ENCODE assay signal across 8 cellular contexts in genomic region chr11:44556735-44557409, GRCh38. TPM values are rescaled to one million over a fixed set of nuclear protein-coding genes. Genes with fewer than 3 reads are reported as not detected.
DNase-seq lines count a peak whose midpoint lies in the region; ATAC-seq and TF ChIP-seq lines count a peak whose summit lies in the region.

No MANE protein-coding gene starts in this region.

- no peak overlapping the region for H3K27ac ChIP-seq in gastroesophageal sphincter

- intact Hi-C loops in posterior cingulate gyrus (cut with DNase I): loop anchor here (1.0 to 5.0 kb wide), 3 partner anchors 60 to 354 kb away; partner anchors contain the start of gene TSPAN18

- no peaks in the 10 kb centered on the region for H3K27me3 ChIP-seq in gastroesophageal sphincter

- WGBS in gastroesophageal sphincter (ENCODE audit: low coverage in 1 of 2), 2 donors: 27 to 46% methylated on average over 4 to 9 of the region's 11 CpGs

- ATAC-seq in HG02981 (IDR thresholded peaks at IDR 0.05; ENCODE audit: unreplicated experiment) (peak; percentile 35), gastroesophageal sphincter (peak; percentile 46)

- H3K9me3 ChIP-seq in gastroesophageal sphincter: peaks cover 0 to 7% (median 0%) of the 10 kb centered on the region in 3 donors

- no peak overlapping the region for H3K4me3 ChIP-seq in gastroesophageal sphincter

- TF ChIP-seq CTCF in gastroesophageal sphincter (IDR thresholded peaks at IDR 0.05): peak; percentile 70 to 87 (median 80)

- DNase-seq in NCI-H146 (lab: John Stamatoyannopoulos, UW) (peak; percentile 46), NCI-H146 treated with DMSO at 0.1 percent for 48 hours (lab: John Stamatoyannopoulos, UW; ENCODE audit: unreplicated experiment) (no peak), RPMI7951 (ENCODE audit: low read depth) (peak; percentile 56), posterior cingulate gyrus (peak; percentile 40 to 93 (median 72)), GM19238 (ENCODE audit: insufficient read length, low spot score) (no peak)
- peak; percentile 54 for DNase-seq in activated gamma-delta T cell treated with anti-CD3 and anti-CD28 coated beads, Interleukin-2, amount 50 U/mL, for 16 hours (ENCODE audit: low read depth)

- no peaks in the 10 kb centered on the region for H3K36me3 ChIP-seq in gastroesophageal sphincter

- H3K4me1 ChIP-seq in gastroesophageal sphincter: peaks cover 0 to 8% (median 0%) of the 10 kb centered on the region in 3 donors

- no peak for TF ChIP-seq EP300 in gastroesophageal sphincter (IDR thresholded peaks at IDR 0.05)

- TF ChIP-seq POLR2A in gastroesophageal sphincter (IDR thresholded peaks at IDR 0.05): no peak

RNA-seq across cellular contexts. Expression of gene CD82, which starts 8.6 kb away (rescaled TPM):
- 83.6 and 92.1 TPM in 2 replicates for total RNA-seq in RPMI7951 (2014; rRNA removed; shearing (Covaris generic))
- total RNA-seq in gastroesophageal sphincter: 10 to 100 TPM; 12.7 to 24.0 (median 19.1) TPM

Comparison
In these comparisons a context has a peak if more than half of its experiments do, and no peak if none do; other contexts are left out.
1. DNase-seq: peak in NCI-H146 (single experiment), RPMI7951 (single experiment), activated gamma-delta T cell treated with anti-CD3 and anti-CD28 coated beads, Interleukin-2, amount 50 U/mL, for 16 hours (single experiment) and posterior cingulate gyrus (10 of 10); none in NCI-H146 treated with DMSO at 0.1 percent for 48 hours (single experiment) and GM19238 (single experiment).